In the genomic region with DNA sequence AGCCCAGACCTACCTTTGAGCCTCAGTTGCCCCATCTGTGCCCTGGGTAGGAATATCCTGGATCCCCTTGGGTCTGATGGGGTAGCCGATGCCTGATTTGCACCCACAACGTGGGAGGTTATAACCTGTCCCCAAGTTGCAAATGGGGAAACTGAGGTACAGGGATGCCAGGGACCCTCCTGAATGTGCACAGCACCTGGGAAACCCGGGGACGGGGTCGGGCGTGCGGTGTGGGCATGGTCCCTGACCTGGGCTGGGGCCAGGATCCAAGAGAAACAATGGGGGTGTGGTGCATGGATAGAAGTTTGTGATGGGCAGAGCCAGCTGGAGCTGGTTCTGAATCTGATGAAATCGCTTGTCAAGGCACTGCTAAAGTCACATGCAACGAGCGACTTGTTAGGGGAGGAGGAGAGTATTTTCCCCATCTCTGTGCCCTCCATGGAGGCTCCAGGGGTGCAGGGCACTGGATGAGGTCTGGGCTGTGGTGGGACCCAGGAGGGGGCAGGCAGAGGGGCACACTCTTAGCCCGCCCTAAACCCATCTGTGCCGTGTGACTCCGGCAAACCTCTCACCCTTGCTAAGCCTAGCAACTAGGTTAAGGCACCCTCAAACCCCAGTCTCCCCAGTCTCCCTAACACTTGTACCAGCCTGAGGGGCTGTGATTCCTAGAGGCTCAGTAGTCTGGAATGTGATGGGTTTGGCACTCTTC, we compare ENCODE assay signal across 8 cellular contexts. TPM values are rescaled to one million over a fixed set of nuclear protein-coding genes. Genes with fewer than 3 reads are reported as not detected.
DNase-seq lines count a peak whose midpoint lies in the region; ATAC-seq and TF ChIP-seq lines count a peak whose summit lies in the region.
"Had no signal": no experiment of that assay in that cellular context is flagged by ENCODE, and none has a peak within 500 bp of the region (broad histone marks: within the 10 kb centered on the region; RNA-seq: fewer than 3 reads in every experiment).

No MANE protein-coding gene starts in this region.

- no peak for TF ChIP-seq CTCF in IMR-90 (conservative IDR thresholded peaks at IDR 0.05; ENCODE audit: low read depth, low read length)
- TF ChIP-seq CTCF in esophagus muscularis mucosa (IDR thresholded peaks at IDR 0.05) = no peak

- CTCF ChIA-PET in IMR-90 (lab: Yijun Ruan, JAX) = no interaction called here
- CTCF ChIA-PET in naive thymus-derived CD4-positive, alpha-beta T cell (lab: Charles Lee) = interaction anchor here (1.3 to 1.4 kb wide), 2 partner anchors 12 to 30 kb away, joined by 4 to 6 read pairs; no protein-coding TSS in a partner anchor

- H3K18ac ChIP-seq in IMR-90 (ENCODE audit: low read depth, low read length) = peak overlapping the region; percentile 25; the same call in 1 of the 2 replicates

- peak overlapping the region in 1 of 2 experiments; percentile 49; a peak in 3 of 4 replicates for H4K8ac ChIP-seq in IMR-90 (ENCODE audit: low read depth in 2 of 2, low read length in 2 of 2)

- DNase-seq in IMR-90 (peak; percentile 46), esophagus muscularis mucosa (ENCODE audit: extremely low spot score) (no peak), NCI-H446 (lab: John Stamatoyannopoulos, UW) (no peak)
- DNase-seq in activated naive CD4-positive, alpha-beta T cell (lab: John Stamatoyannopoulos, UW) = no peak
- DNase-seq in naive thymus-derived CD4-positive, alpha-beta T cell = no peak
- DNase-seq: NCI-H1417 had no signal

- H3K79me1 ChIP-seq in IMR-90 (ENCODE audit: low read depth in 1 of 2, low read length in 2 of 2) = peaks cover 0 to 34% of the 10 kb centered on the region in 2 experiments; a peak in 3 of 4 replicates

- H3K9me3 ChIP-seq in IMR-90 (ENCODE audit: control insufficient read depth, insufficient read depth, low read length) (no peaks in the 10 kb centered on the region), esophagus muscularis mucosa (no peaks in the 10 kb centered on the region), skeletal muscle satellite cell (replicated peaks; ENCODE audit: low read length) (no peaks in the 10 kb centered on the region)
- H3K9me3 ChIP-seq in naive thymus-derived CD4-positive, alpha-beta T cell (ENCODE audit: control insufficient read depth in 2 of 3, low read length in 3 of 3) = no peaks in the 10 kb centered on the region

- TF ChIP-seq RAD21 in IMR-90 (IDR thresholded peaks at IDR 0.05; ENCODE audit: low read length) = no peak

- H3K4me2 ChIP-seq in IMR-90 (ENCODE audit: low read depth, low read length) = peak overlapping the region; percentile 84
- peak overlapping the region; percentile 85 for H3K4me2 ChIP-seq in skeletal muscle satellite cell (ENCODE audit: low read length)

- peak overlapping the region; percentile 81 for H3K23ac ChIP-seq in IMR-90 (ENCODE audit: low read depth, low read length)

- BruUV-seq in IMR-90 (replicated peaks; lab: Mats Ljungman, UMichigan) = no TSS peak

- H2AK5ac ChIP-seq in IMR-90 (ENCODE audit: low read depth, low read length) = peak overlapping the region; percentile 92

- H3K36me3 Mint-ChIP-seq in naive thymus-derived CD4-positive, alpha-beta T cell = no peaks in the 10 kb centered on the region
- H3K36me3 Mint-ChIP-seq: naive thymus-derived CD8-positive, alpha-beta T cell had no signal

- in situ Hi-C loops in IMR-90 (cut with MboI; ENCODE audit: low sequenced_read_pairs) = no loop called here

- POLR2A ChIA-PET in IMR-90 (lab: Charles Lee; ENCODE audit: unreplicated experiment) = no interaction called here
- POLR2A ChIA-PET in naive thymus-derived CD4-positive, alpha-beta T cell (lab: Charles Lee) = no interaction called here

- peaks cover 0 to 12% (median 7%) of the 10 kb centered on the region in 7 donors for H3K4me1 Mint-ChIP-seq in naive thymus-derived CD4-positive, alpha-beta T cell

- H3K9ac ChIP-seq in IMR-90 (ENCODE audit: low read depth, low read length) = peak overlapping the region; percentile 4
- H3K9ac ChIP-seq in skeletal muscle satellite cell (ENCODE audit: low read depth, low read length) = peak overlapping the region; percentile 77

- no peak overlapping the region for H3K27ac Mint-ChIP-seq in naive thymus-derived CD4-positive, alpha-beta T cell

- no peak for ATAC-seq in IMR-90 (ENCODE audit: low read depth)
- ATAC-seq in naive thymus-derived CD4-positive, alpha-beta T cell = no peak
- ATAC-seq: naive thymus-derived CD8-positive, alpha-beta T cell had no signal

- peak overlapping the region; percentile 87; the same call in 2 of the 3 replicates for H2BK15ac ChIP-seq in IMR-90 (ENCODE audit: low read depth, low read length)

- peak overlapping the region; percentile 3; the same call in 1 of the 2 replicates for H3K27ac ChIP-seq in IMR-90 (ENCODE audit: insufficient read depth, low read length)
- H3K27ac ChIP-seq in esophagus muscularis mucosa (replicated peaks in 1 of 4) = peak overlapping the region in 2 of 4 donors; percentile 2 to 36
- no peak overlapping the region for H3K27ac ChIP-seq in naive thymus-derived CD4-positive, alpha-beta T cell (ENCODE audit: low read depth, low read length)

- peak overlapping the region; percentile 70 for H4K5ac ChIP-seq in IMR-90 (ENCODE audit: low read depth, low read length)

- peak overlapping the region; percentile 35; the same call in 1 of the 2 replicates for H3K56ac ChIP-seq in IMR-90 (ENCODE audit: extremely low read depth, insufficient read depth, low read length)

- H3K4me1 ChIP-seq in IMR-90 (ENCODE audit: control insufficient read depth, insufficient read depth, low read length) (peaks cover 12% of the 10 kb centered on the region), esophagus muscularis mucosa (peaks cover 12 to 33% (median 29%) of the 10 kb centered on the region in 4 donors), skeletal muscle satellite cell (ENCODE audit: control insufficient read depth, insufficient read depth, low read length) (peaks cover 22% of the 10 kb centered on the region)
- H3K4me1 ChIP-seq in naive thymus-derived CD4-positive, alpha-beta T cell (ENCODE audit: control insufficient read depth in 2 of 2, insufficient read depth in 2 of 2, low read length in 2 of 2) = peaks cover 0 to 4% of the 10 kb centered on the region in 2 donors

- peak overlapping the region; percentile 83 for H3K4me3 ChIP-seq in IMR-90 (ENCODE audit: insufficient read depth, low read depth, low read length)
- peak overlapping the region; percentile 12 to 42 (median 22) for H3K4me3 ChIP-seq in esophagus muscularis mucosa
- peak overlapping the region; percentile 79 for H3K4me3 ChIP-seq in skeletal muscle satellite cell (ENCODE audit: low read length)
- no peak overlapping the region for H3K4me3 ChIP-seq in naive thymus-derived CD4-positive, alpha-beta T cell (ENCODE audit: low read length)

- peak overlapping the region; percentile 93 for H2AK9ac ChIP-seq in IMR-90 (replicated peaks; ENCODE audit: low read depth, low read length, poor library complexity)

- peaks cover 5% of the 10 kb centered on the region; the same call in 1 of the 2 replicates for H3K9me1 ChIP-seq in IMR-90 (ENCODE audit: insufficient read depth, low read length)

- peaks cover 24% of the 10 kb centered on the region for H4K20me1 ChIP-seq in IMR-90 (ENCODE audit: insufficient read depth, low read length)

- dilution Hi-C loops in IMR-90 (cut with HindIII; ENCODE audit: low sequenced_read_pairs, unreplicated experiment) = no loop called here

- no peaks in the 10 kb centered on the region for H3K27me3 ChIP-seq in IMR-90 (ENCODE audit: control insufficient read depth, insufficient read depth, low read length)
- H3K27me3 ChIP-seq in esophagus muscularis mucosa = peaks cover 0 to 37% (median 0%) of the 10 kb centered on the region in 4 donors
- H3K27me3 ChIP-seq in skeletal muscle satellite cell (ENCODE audit: control insufficient read depth, insufficient read depth, low read length) = no peaks in the 10 kb centered on the region
- peaks cover 0 to 11% of the 10 kb centered on the region in 2 donors for H3K27me3 ChIP-seq in naive thymus-derived CD4-positive, alpha-beta T cell (ENCODE audit: control insufficient read depth in 2 of 2, insufficient read depth in 2 of 2, low read length in 2 of 2)

- peak overlapping the region; percentile 59 for H3K4ac ChIP-seq in IMR-90 (ENCODE audit: low read depth, low read length)

- 94% methylated on average over 5 of the region's 13 CpGs; no CpG with 5 or more reads in 1 of the 2 experiments for WGBS in IMR-90 (ENCODE audit: extremely low coverage in 2 of 2, insufficient read length in 1 of 2), 2 experiments
- WGBS in esophagus muscularis mucosa = 78% methylated on average over 13 of the region's 13 CpGs

- H2BK120ac ChIP-seq in IMR-90 (ENCODE audit: low read depth, low read length) = peak overlapping the region; percentile 86

- H3K14ac ChIP-seq in IMR-90 (replicated peaks; ENCODE audit: low read depth, low read length) = peak overlapping the region; percentile 88

- H2BK5ac ChIP-seq in IMR-90 (ENCODE audit: low read depth, low read length, poor library complexity, severe bottlenecking) = peak overlapping the region; percentile 21

- intact Hi-C loops in IMR-90 (cut with micrococcal nuclease) = no loop called here
- intact Hi-C loops in esophagus muscularis mucosa (cut with DNase I) = no loop called here
- intact Hi-C loops in naive thymus-derived CD4-positive, alpha-beta T cell (cut with micrococcal nuclease) = no loop called here

- no peaks in the 10 kb centered on the region for H3K9me3 Mint-ChIP-seq in naive thymus-derived CD4-positive, alpha-beta T cell
- H3K9me3 Mint-ChIP-seq: naive thymus-derived CD8-positive, alpha-beta T cell had no signal

- H3K36me3 ChIP-seq in IMR-90 (ENCODE audit: control insufficient read depth, insufficient read depth, low read length) (peaks cover 9% of the 10 kb centered on the region; the same call in 1 of the 2 replicates), esophagus muscularis mucosa (no peaks in the 10 kb centered on the region), skeletal muscle satellite cell (ENCODE audit: insufficient read depth, low read length) (peaks cover 16% of the 10 kb centered on the region)
- no peaks in the 10 kb centered on the region for H3K36me3 ChIP-seq in naive thymus-derived CD4-positive, alpha-beta T cell (ENCODE audit: control insufficient read depth in 2 of 3, insufficient read depth in 3 of 3, low read length in 3 of 3)

- TF ChIP-seq EP300 in esophagus muscularis mucosa (IDR thresholded peaks at IDR 0.05) = no peak

- peak overlapping the region; percentile 86 for H2BK20ac ChIP-seq in IMR-90 (ENCODE audit: low read depth, low read length)

- TF ChIP-seq POLR2A in IMR-90 (IDR thresholded peaks at IDR 0.05; ENCODE audit: low read depth, low read length) = no peak
- no peak for TF ChIP-seq POLR2A in esophagus muscularis mucosa (IDR thresholded peaks at IDR 0.05; ENCODE audit: low read depth)

- H2AFZ ChIP-seq in IMR-90 (replicated peaks; ENCODE audit: low read length, poor library complexity) = peak overlapping the region; percentile 74

- peak overlapping the region; percentile 66 for H4K91ac ChIP-seq in IMR-90 (ENCODE audit: insufficient read depth, low read depth, low read length)

- H3K4me3 Mint-ChIP-seq in naive thymus-derived CD4-positive, alpha-beta T cell = peak overlapping the region in 2 of 10 donors; percentile 74 to 81

- peaks cover 23 to 69% (median 36%) of the 10 kb centered on the region in 5 donors for H3K27me3 Mint-ChIP-seq in naive thymus-derived CD4-positive, alpha-beta T cell

RNA-seq across cellular contexts. Expression of a gene that starts 0.7 kb away (rescaled TPM):
- total RNA-seq in IMR-90 (2012; rRNA removed) (5.6 and 10.3 TPM in 2 replicates), esophagus muscularis mucosa (1 to 10 TPM; 1.6 to 5.6 (median 3.8) TPM)
- 43.5 and 49.8 TPM in 2 replicates for polyA plus RNA-seq in IMR-90 (2012; rRNA removed)
- polyA plus RNA-seq in IMR-90 (2012; cell fraction: cytosol; rRNA removed) = 84.3 and 176 TPM in 2 replicates
- 56.9 and 109 TPM in 2 replicates for polyA plus RNA-seq in IMR-90 (2012; cell fraction: nucleus; rRNA removed; ENCODE audit: low replicate concordance)
- total RNA-seq in skeletal muscle satellite cell (2012; rRNA removed) = 11.1 and 73.8 TPM in 2 replicates
- under 1 TPM in 4 of 5 experiments, not detected in 1; 0.32 to 0.73 (median 0.58) TPM for total RNA-seq in naive thymus-derived CD4-positive, alpha-beta T cell
- not detected for polyA plus RNA-seq in naive thymus-derived CD4-positive, alpha-beta T cell
- total RNA-seq: naive thymus-derived CD8-positive, alpha-beta T cell had no signal
- polyA plus RNA-seq: naive thymus-derived CD8-positive, alpha-beta T cell had no signal

RNA-seq across cellular contexts. Expression of a gene that starts 10.7 kb away (rescaled TPM):
- total RNA-seq in IMR-90 (2012; rRNA removed) = not detected in 2 replicates
- polyA plus RNA-seq in IMR-90 (2012; rRNA removed) = 0.03 TPM in 1 of 2 replicates, not detected in the other
- 0.08 and 0.09 TPM in 2 replicates for polyA plus RNA-seq in IMR-90 (2012; cell fraction: cytosol; rRNA removed)
- 0.08 TPM in 1 of 2 replicates, not detected in the other for polyA plus RNA-seq in IMR-90 (2012; cell fraction: nucleus; rRNA removed; ENCODE audit: low replicate concordance)
- 10 to 100 TPM in 1 of 4 donors, 1 to 10 TPM in 3; 5.8 to 20.4 (median 7.0) TPM for total RNA-seq in esophagus muscularis mucosa
- total RNA-seq in skeletal muscle satellite cell (2012; rRNA removed) = not detected in 2 replicates
- 10 to 100 TPM in 1 of 5 experiments, 1 to 10 TPM in 2, under 1 TPM in 2; 0.15 to 68.6 (median 1.2) TPM for total RNA-seq in naive thymus-derived CD4-positive, alpha-beta T cell
- under 1 TPM; 0.20 to 0.44 TPM for polyA plus RNA-seq in naive thymus-derived CD4-positive, alpha-beta T cell

RNA-seq across cellular contexts. Expression of a gene that starts 32.5 kb away (rescaled TPM):
- total RNA-seq in IMR-90 (2012; rRNA removed) = 13.3 and 14.9 TPM in 2 replicates
- polyA plus RNA-seq in IMR-90 (2012; rRNA removed) = 39.7 and 48.1 TPM in 2 replicates
- 36.0 and 75.3 TPM in 2 replicates for polyA plus RNA-seq in IMR-90 (2012; cell fraction: cytosol; rRNA removed)
- polyA plus RNA-seq in IMR-90 (2012; cell fraction: nucleus; rRNA removed; ENCODE audit: low replicate concordance) = 110 and 323 TPM in 2 replicates
- 100 to 1,000 TPM in 1 of 4 donors, 10 to 100 TPM in 3; 53.2 to 109 (median 77.8) TPM for total RNA-seq in esophagus muscularis mucosa
- 72.2 and 73.2 TPM in 2 replicates for total RNA-seq in skeletal muscle satellite cell (2012; rRNA removed)
- 100 to 1,000 TPM in 1 of 5 experiments, 10 to 100 TPM in 4; 27.0 to 185 (median 40.7) TPM for total RNA-seq in naive thymus-derived CD4-positive, alpha-beta T cell
- 10 to 100 TPM; 33.5 to 42.8 TPM for polyA plus RNA-seq in naive thymus-derived CD4-positive, alpha-beta T cell

RNA-seq across cellular contexts. Expression of a gene that starts 46.3 kb away (rescaled TPM):
- 11.1 and 14.3 TPM in 2 replicates for total RNA-seq in IMR-90 (2012; rRNA removed)
- polyA plus RNA-seq in IMR-90 (2012; rRNA removed) = 11.8 and 13.3 TPM in 2 replicates
- polyA plus RNA-seq in IMR-90 (2012; cell fraction: cytosol; rRNA removed) = 3.8 and 13.8 TPM in 2 replicates
- polyA plus RNA-seq in IMR-90 (2012; cell fraction: nucleus; rRNA removed; ENCODE audit: low replicate concordance) = 32.7 and 36.9 TPM in 2 replicates
- 10 to 100 TPM; 15.0 to 50.3 (median 28.0) TPM for total RNA-seq in esophagus muscularis mucosa
- total RNA-seq in skeletal muscle satellite cell (2012; rRNA removed) = 8.7 and 13.7 TPM in 2 replicates
- total RNA-seq in naive thymus-derived CD4-positive, alpha-beta T cell = 10 to 100 TPM; 26.6 to 57.1 (median 43.8) TPM
- 10 to 100 TPM in 1 of 2 donors, 1 to 10 TPM in 1; 9.4 to 11.1 TPM for polyA plus RNA-seq in naive thymus-derived CD4-positive, alpha-beta T cell

RNA-seq across cellular contexts. Expression of a gene that starts 51.2 kb away (rescaled TPM):
- 3.4 and 3.9 TPM in 2 replicates for total RNA-seq in IMR-90 (2012; rRNA removed)
- 24.7 and 29.4 TPM in 2 replicates for polyA plus RNA-seq in IMR-90 (2012; rRNA removed)
- polyA plus RNA-seq in IMR-90 (2012; cell fraction: cytosol; rRNA removed) = 12.2 and 29.5 TPM in 2 replicates
- 118 and 248 TPM in 2 replicates for polyA plus RNA-seq in IMR-90 (2012; cell fraction: nucleus; rRNA removed; ENCODE audit: low replicate concordance)
- total RNA-seq in esophagus muscularis mucosa = 10 to 100 TPM; 15.8 to 38.9 (median 26.2) TPM
- total RNA-seq in skeletal muscle satellite cell (2012; rRNA removed) = 2.0 and 5.1 TPM in 2 replicates
- total RNA-seq in naive thymus-derived CD4-positive, alpha-beta T cell = 10 to 100 TPM in 4 of 5 experiments, 1 to 10 TPM in 1; 9.5 to 42.5 (median 42.0) TPM
- 10 to 100 TPM; 21.9 to 29.0 TPM for polyA plus RNA-seq in naive thymus-derived CD4-positive, alpha-beta T cell
